ENCODE assay signal across 1 cellular context in the genomic region with DNA sequence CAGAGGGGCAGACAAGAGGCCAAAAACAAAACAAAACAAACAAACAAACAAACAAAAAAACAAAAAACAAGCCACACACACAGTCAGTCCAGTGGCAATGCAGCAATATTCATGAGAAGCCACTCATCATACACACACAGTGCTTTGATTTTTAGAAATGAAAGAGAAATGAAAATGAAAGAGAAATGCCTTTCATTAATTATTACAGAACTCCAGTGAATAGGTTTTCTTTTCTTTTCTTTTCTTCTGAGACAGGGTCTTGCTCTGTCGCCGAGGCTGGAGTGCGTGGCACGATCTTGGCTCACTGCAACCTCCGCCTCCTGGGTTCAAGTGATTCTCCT.
TF ChIP-seq lines count a peak whose summit lies in the region.

No MANE protein-coding gene starts in this region.

TF ChIP-seq in endothelial cell of umbilical vein, 7 proteins besides CTCF, POLR2A, EP300 and RAD21:
- TF ChIP-seq, protein P1, sequence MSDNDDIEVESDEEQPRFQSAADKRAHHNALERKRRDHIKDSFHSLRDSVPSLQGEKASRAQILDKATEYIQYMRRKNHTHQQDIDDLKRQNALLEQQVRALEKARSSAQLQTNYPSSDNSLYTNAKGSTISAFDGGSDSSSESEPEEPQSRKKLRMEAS (IDR thresholded peaks at IDR 0.05; ENCODE audit: insufficient read depth, insufficient read length), result no peak
- TF ChIP-seq FOS (IDR thresholded peaks at IDR 0.05; ENCODE audit: borderline replicate concordance, insufficient read depth, low read length), result no peak
